8 cellular contexts compared by ENCODE assay signal in genomic region chr3:138434276-138434874, GRCh38. TPM values are rescaled to one million over a fixed set of nuclear protein-coding genes. Genes with fewer than 3 reads are reported as not detected.
A peak's percentile ranks its signal among the peaks of the same experiment; 100 is the strongest.
DNase-seq lines count a peak whose midpoint lies in the region; TF ChIP-seq lines count a peak whose summit lies in the region.

A gene with protein sequence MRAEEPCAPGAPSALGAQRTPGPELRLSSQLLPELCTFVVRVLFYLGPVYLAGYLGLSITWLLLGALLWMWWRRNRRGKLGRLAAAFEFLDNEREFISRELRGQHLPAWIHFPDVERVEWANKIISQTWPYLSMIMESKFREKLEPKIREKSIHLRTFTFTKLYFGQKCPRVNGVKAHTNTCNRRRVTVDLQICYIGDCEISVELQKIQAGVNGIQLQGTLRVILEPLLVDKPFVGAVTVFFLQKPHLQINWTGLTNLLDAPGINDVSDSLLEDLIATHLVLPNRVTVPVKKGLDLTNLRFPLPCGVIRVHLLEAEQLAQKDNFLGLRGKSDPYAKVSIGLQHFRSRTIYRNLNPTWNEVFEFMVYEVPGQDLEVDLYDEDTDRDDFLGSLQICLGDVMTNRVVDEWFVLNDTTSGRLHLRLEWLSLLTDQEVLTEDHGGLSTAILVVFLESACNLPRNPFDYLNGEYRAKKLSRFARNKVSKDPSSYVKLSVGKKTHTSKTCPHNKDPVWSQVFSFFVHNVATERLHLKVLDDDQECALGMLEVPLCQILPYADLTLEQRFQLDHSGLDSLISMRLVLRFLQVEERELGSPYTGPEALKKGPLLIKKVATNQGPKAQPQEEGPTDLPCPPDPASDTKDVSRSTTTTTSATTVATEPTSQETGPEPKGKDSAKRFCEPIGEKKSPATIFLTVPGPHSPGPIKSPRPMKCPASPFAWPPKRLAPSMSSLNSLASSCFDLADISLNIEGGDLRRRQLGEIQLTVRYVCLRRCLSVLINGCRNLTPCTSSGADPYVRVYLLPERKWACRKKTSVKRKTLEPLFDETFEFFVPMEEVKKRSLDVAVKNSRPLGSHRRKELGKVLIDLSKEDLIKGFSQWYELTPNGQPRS (plus strand): TSS chr3:138434616. CDS start chr3:138434799, 183 bp downstream.

- no peaks in the 10 kb centered on the region for H3K79me2 ChIP-seq in OCI-LY7 (ENCODE audit: insufficient read depth, low read depth, low read length)

- TF ChIP-seq POLR2A in esophagus muscularis mucosa (IDR thresholded peaks at IDR 0.05; ENCODE audit: low read depth) = no peak

- H3K36me3 ChIP-seq in esophagus muscularis mucosa = no peaks in the 10 kb centered on the region
- H3K36me3 ChIP-seq in OCI-LY7 (ENCODE audit: insufficient read depth, low read length) = no peaks in the 10 kb centered on the region

- POLR2A ChIA-PET in OCI-LY7 (lab: Charles Lee) = interaction anchor here (0.7 kb wide), 1 partner anchor 1045 kb away, joined by 3 read pairs; no protein-coding TSS in a partner anchor

- no peaks in the 10 kb centered on the region for H3K9me3 ChIP-seq in esophagus muscularis mucosa
- H3K9me3 ChIP-seq in mononuclear cell (ENCODE audit: low read depth, low read length) = no peaks in the 10 kb centered on the region
- no peaks in the 10 kb centered on the region for H3K9me3 ChIP-seq in OCI-LY7 (ENCODE audit: low read length)

- TF ChIP-seq EP300 in esophagus muscularis mucosa (IDR thresholded peaks at IDR 0.05) = no peak

- H3K4me1 ChIP-seq in esophagus muscularis mucosa (peaks cover 15 to 25% (median 23%) of the 10 kb centered on the region in 4 donors), mononuclear cell (ENCODE audit: insufficient read depth, low read length) (peaks cover 20% of the 10 kb centered on the region), OCI-LY7 (ENCODE audit: insufficient read depth, low read length, poor library complexity, severe bottlenecking) (no peaks in the 10 kb centered on the region)

- CTCF ChIA-PET in OCI-LY7 (lab: Charles Lee; ENCODE audit: unreplicated experiment) = interaction anchor here (0.5 kb wide), 1 partner anchor 41 kb away, joined by 3 read pairs; no protein-coding TSS in a partner anchor

- no peaks in the 10 kb centered on the region for H3K9me2 ChIP-seq in OCI-LY7 (ENCODE audit: insufficient read depth, low read length)

- DNase-seq in NCI-H2081 (lab: John Stamatoyannopoulos, UW) (peak; percentile 44 to 77), NCI-H2081 treated with DMSO at 0.1 percent for 48 hours (lab: John Stamatoyannopoulos, UW) (no peak), NCI-H2171 treated with DMSO at 0.1 percent for 48 hours (lab: John Stamatoyannopoulos, UW) (peak; percentile 77), esophagus muscularis mucosa (ENCODE audit: extremely low spot score) (no peak), OCI-LY7 (ENCODE audit: low spot score) (no peak)
- peak; percentile 26 for DNase-seq in activated CD8-positive, alpha-beta memory T cell treated with anti-CD3 and anti-CD28 coated beads, Interleukin-2, amount 50 U/mL, for 4 hours
- DNase-seq in stimulated activated CD8-positive, alpha-beta memory T cell treated with anti-CD3 and anti-CD28 coated beads, Interleukin-4, amount 100 ng/mL, for 48 hours = peak; percentile 76

- H3K27me3 ChIP-seq in esophagus muscularis mucosa (peaks cover 0 to 44% (median 8%) of the 10 kb centered on the region in 4 donors), mononuclear cell (ENCODE audit: insufficient read depth, low read length) (peaks cover 44% of the 10 kb centered on the region)

- intact Hi-C loops in esophagus muscularis mucosa (cut with DNase I) (no loop called here), OCI-LY7 (cut with micrococcal nuclease; ENCODE audit: unreplicated experiment) (no loop called here)

- H2AFZ ChIP-seq in OCI-LY7 (ENCODE audit: low read length) = no peak within 1 kb of the TSS

- no TSS peak for BruUV-seq in OCI-LY7 (replicated peaks; lab: Mats Ljungman, UMichigan)

- H4K20me1 ChIP-seq in OCI-LY7 (ENCODE audit: insufficient read depth, low read length) = no peaks in the 10 kb centered on the region

- TF ChIP-seq CTCF in esophagus muscularis mucosa (IDR thresholded peaks at IDR 0.05) (no peak), OCI-LY7 (conservative IDR thresholded peaks at IDR 0.05; ENCODE audit: low read length) (no peak)

- H3K4me2 ChIP-seq in OCI-LY7 (ENCODE audit: low read length) = no peak within 1 kb of the TSS

- WGBS in esophagus muscularis mucosa = 4% methylated on average over 39 of the region's 54 CpGs

- H3K27ac ChIP-seq in esophagus muscularis mucosa (replicated peaks in 1 of 4) (no peak within 1 kb of the TSS), OCI-LY7 (ENCODE audit: low read depth, low read length, poor library complexity, severe bottlenecking) (no peak within 1 kb of the TSS)

- H3K4me3 ChIP-seq in esophagus muscularis mucosa (peak within 1 kb of the TSS; percentile 53 to 68 (median 58)), mononuclear cell (ENCODE audit: low read length) (peak within 1 kb of the TSS; percentile 10), OCI-LY7 (ENCODE audit: low read depth, low read length, poor library complexity, severe bottlenecking) (no peak within 1 kb of the TSS)

RNA-seq across cellular contexts. Expression of the gene that starts here (rescaled TPM):
- total RNA-seq in esophagus muscularis mucosa (1 to 10 TPM in 1 of 4 donors, under 1 TPM in 2, not detected in 1; 0.45 to 1.1 (median 0.83) TPM), mononuclear cell (0.21 TPM), OCI-LY7 (2022) (not detected in 2 replicates)
- not detected in 2 replicates for total RNA-seq in OCI-LY7 (2014; rRNA removed; shearing (Covaris generic))

Comparison
In these comparisons a context has a peak if more than half of its experiments do, and no peak if none do; other contexts are left out.
1. DNase-seq: peak in NCI-H2081 (2 of 2), NCI-H2171 treated with DMSO at 0.1 percent for 48 hours (single experiment), activated CD8-positive, alpha-beta memory T cell treated with anti-CD3 and anti-CD28 coated beads, Interleukin-2, amount 50 U/mL, for 4 hours (single experiment) and stimulated activated CD8-positive, alpha-beta memory T cell treated with anti-CD3 and anti-CD28 coated beads, Interleukin-4, amount 100 ng/mL, for 48 hours (single experiment); none in NCI-H2081 treated with DMSO at 0.1 percent for 48 hours (single experiment), esophagus muscularis mucosa (single experiment) and OCI-LY7 (single experiment).